ENCODE assay signal across 1 cellular context in the genomic region with DNA sequence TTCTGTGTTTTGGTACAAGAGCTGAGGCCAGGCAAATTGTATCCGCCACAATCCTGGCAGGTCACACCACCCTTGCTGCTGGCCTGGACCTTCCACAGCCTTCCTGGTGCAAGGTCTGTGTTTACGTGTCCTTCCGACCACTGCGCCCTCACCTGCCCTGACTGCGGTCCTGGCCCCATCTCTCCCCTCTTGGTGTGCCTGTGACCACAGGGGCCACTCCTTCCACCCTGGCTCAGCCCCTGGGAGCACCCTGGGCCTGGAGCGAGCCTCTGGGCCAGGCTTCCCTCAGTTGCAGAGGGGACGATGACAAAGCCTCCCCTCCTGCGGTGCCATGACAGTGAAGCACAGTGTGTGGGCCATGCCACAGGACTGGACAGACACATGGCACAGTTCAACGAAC.
TF ChIP-seq lines count a peak whose summit lies in the region.

No MANE protein-coding gene starts in this region.

TF ChIP-seq in HepG2, 621 proteins besides CTCF, POLR2A, EP300 and RAD21:
- TF ChIP-seq TAF15 (IDR thresholded peaks at IDR 0.05; ENCODE audit: low read depth, low read length, poor library complexity, severe bottlenecking) = no peak
- no peak for TF ChIP-seq NFE2L1 (CRISPR knock-in tag; IDR thresholded peaks at IDR 0.05; ENCODE audit: borderline replicate concordance)
- no peak for TF ChIP-seq KMT2A (CRISPR knock-in tag; IDR thresholded peaks at IDR 0.05)
- TF ChIP-seq HNRNPLL (IDR thresholded peaks at IDR 0.05; ENCODE audit: low read depth, low read length, poor library complexity, severe bottlenecking) = peak; percentile 15
- TF ChIP-seq SMAD1 (CRISPR knock-in tag; IDR thresholded peaks at IDR 0.05; ENCODE audit: borderline replicate concordance, low read depth) = no peak
- TF ChIP-seq ZFX (CRISPR knock-in tag; IDR thresholded peaks at IDR 0.05; ENCODE audit: low read depth) = peak; percentile 31; the same call in 1 of the 2 replicates
- TF ChIP-seq ZNF263 (CRISPR knock-in tag; IDR thresholded peaks at IDR 0.05) = 0 out of 2 replicates have a peak, but pooled peaks have one; percentile 37
- TF ChIP-seq, protein P1, sequence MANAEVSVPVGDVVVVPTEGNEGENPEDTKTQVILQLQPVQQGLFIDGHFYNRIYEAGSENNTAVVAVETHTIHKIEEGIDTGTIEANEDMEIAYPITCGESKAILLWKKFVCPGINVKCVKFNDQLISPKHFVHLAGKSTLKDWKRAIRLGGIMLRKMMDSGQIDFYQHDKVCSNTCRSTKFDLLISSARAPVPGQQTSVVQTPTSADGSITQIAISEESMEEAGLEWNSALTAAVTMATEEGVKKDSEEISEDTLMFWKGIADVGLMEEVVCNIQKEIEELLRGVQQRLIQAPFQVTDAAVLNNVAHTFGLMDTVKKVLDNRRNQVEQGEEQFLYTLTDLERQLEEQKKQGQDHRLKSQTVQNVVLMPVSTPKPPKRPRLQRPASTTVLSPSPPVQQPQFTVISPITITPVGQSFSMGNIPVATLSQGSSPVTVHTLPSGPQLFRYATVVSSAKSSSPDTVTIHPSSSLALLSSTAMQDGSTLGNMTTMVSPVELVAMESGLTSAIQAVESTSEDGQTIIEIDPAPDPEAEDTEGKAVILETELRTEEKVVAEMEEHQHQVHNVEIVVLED (CRISPR knock-in tag; IDR thresholded peaks at IDR 0.05; ENCODE audit: borderline replicate concordance) = no peak
- no peak for TF ChIP-seq ASH2L (IDR thresholded peaks at IDR 0.05; ENCODE audit: insufficient read length, low read depth, low read length)
- no peak for TF ChIP-seq PRMT3 (CRISPR knock-in tag; IDR thresholded peaks at IDR 0.05; ENCODE audit: borderline replicate concordance, low read depth)
- no peak for TF ChIP-seq KAT7 (CRISPR knock-in tag; IDR thresholded peaks at IDR 0.05; ENCODE audit: borderline replicate concordance)
- TF ChIP-seq, protein P2, sequence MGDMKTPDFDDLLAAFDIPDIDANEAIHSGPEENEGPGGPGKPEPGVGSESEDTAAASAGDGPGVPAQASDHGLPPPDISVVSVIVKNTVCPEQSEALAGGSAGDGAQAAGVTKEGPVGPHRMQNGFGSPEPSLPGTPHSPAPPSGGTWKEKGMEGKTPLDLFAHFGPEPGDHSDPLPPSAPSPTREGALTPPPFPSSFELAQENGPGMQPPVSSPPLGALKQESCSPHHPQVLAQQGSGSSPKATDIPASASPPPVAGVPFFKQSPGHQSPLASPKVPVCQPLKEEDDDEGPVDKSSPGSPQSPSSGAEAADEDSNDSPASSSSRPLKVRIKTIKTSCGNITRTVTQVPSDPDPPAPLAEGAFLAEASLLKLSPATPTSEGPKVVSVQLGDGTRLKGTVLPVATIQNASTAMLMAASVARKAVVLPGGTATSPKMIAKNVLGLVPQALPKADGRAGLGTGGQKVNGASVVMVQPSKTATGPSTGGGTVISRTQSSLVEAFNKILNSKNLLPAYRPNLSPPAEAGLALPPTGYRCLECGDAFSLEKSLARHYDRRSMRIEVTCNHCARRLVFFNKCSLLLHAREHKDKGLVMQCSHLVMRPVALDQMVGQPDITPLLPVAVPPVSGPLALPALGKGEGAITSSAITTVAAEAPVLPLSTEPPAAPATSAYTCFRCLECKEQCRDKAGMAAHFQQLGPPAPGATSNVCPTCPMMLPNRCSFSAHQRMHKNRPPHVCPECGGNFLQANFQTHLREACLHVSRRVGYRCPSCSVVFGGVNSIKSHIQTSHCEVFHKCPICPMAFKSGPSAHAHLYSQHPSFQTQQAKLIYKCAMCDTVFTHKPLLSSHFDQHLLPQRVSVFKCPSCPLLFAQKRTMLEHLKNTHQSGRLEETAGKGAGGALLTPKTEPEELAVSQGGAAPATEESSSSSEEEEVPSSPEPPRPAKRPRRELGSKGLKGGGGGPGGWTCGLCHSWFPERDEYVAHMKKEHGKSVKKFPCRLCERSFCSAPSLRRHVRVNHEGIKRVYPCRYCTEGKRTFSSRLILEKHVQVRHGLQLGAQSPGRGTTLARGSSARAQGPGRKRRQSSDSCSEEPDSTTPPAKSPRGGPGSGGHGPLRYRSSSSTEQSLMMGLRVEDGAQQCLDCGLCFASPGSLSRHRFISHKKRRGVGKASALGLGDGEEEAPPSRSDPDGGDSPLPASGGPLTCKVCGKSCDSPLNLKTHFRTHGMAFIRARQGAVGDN (CRISPR knock-in tag; IDR thresholded peaks at IDR 0.05) = peak; percentile 30; the same call in 1 of the 2 replicates
- no peak for TF ChIP-seq TEAD2 (CRISPR knock-in tag; IDR thresholded peaks at IDR 0.05)
- no peak for TF ChIP-seq ATF2 (CRISPR knock-in tag; IDR thresholded peaks at IDR 0.05)
- TF ChIP-seq FOXM1 (CRISPR knock-in tag; IDR thresholded peaks at IDR 0.05) = no peak
- no peak for TF ChIP-seq JUN (CRISPR knock-in tag; IDR thresholded peaks at IDR 0.05)
- no peak for TF ChIP-seq FOXJ3 (CRISPR knock-in tag; IDR thresholded peaks at IDR 0.05; ENCODE audit: borderline replicate concordance)
- TF ChIP-seq GPN1 (CRISPR knock-in tag; IDR thresholded peaks at IDR 0.05; ENCODE audit: borderline replicate concordance) = no peak
- TF ChIP-seq HNF4A (CRISPR knock-in tag; IDR thresholded peaks at IDR 0.05) = peak; percentile 36; the same call in 1 of the 2 replicates
